ENCODE assay signal across 1 cellular context in genomic region chr19:3398114-3398899, GRCh38.
TF ChIP-seq lines count a peak whose summit lies in the region.

No MANE protein-coding gene starts in this region.

TF ChIP-seq in HepG2, 621 proteins besides CTCF, POLR2A, EP300 and RAD21 (continued from another document and continues in another):
- TF ChIP-seq PBX2 (CRISPR knock-in tag; IDR thresholded peaks at IDR 0.05) (no peak), ZNF234 (CRISPR knock-in tag; conservative IDR thresholded peaks at IDR 0.05) (no peak), FLYWCH1 (CRISPR knock-in tag; IDR thresholded peaks at IDR 0.05) (no peak), ZNF724P (CRISPR knock-in tag; IDR thresholded peaks at IDR 0.05; ENCODE audit: borderline replicate concordance) (peak; percentile 86), ATF4 (CRISPR knock-in tag; IDR thresholded peaks at IDR 0.05) (peak in 1 of 2 experiments; percentile 82; a peak in 2 of 4 replicates), ZSCAN5A (CRISPR knock-in tag; IDR thresholded peaks at IDR 0.05; ENCODE audit: borderline replicate concordance) (0 out of 2 replicates have a peak, but pooled peaks have one; percentile 60), HNF1A (IDR thresholded peaks at IDR 0.05; ENCODE audit: low read depth) (no peak; the same call in 1 of the 2 replicates), HNF1A (CRISPR knock-in tag; IDR thresholded peaks at IDR 0.05; ENCODE audit: borderline replicate concordance) (peak; percentile 66; the same call in 1 of the 2 replicates), NFIB (CRISPR knock-in tag; IDR thresholded peaks at IDR 0.05; ENCODE audit: borderline replicate concordance) (no peak), ZNF484 (CRISPR knock-in tag; IDR thresholded peaks at IDR 0.05; ENCODE audit: borderline replicate concordance, low read depth) (no peak), ZNF503 (CRISPR knock-in tag; IDR thresholded peaks at IDR 0.05) (peak; percentile 82; the same call in 1 of the 2 replicates), ZNF720 (CRISPR knock-in tag; IDR thresholded peaks at IDR 0.05) (no peak), NR2F1 (CRISPR knock-in tag; IDR thresholded peaks at IDR 0.05) (no peak), ZNF740 (CRISPR knock-in tag; IDR thresholded peaks at IDR 0.05) (peak; percentile 71), REXO4 (CRISPR knock-in tag; IDR thresholded peaks at IDR 0.05; ENCODE audit: borderline replicate concordance) (peak; percentile 45; the same call in 1 of the 2 replicates), ASH2L (IDR thresholded peaks at IDR 0.05; ENCODE audit: insufficient read length, low read depth, low read length) (no peak), ZBTB25 (CRISPR knock-in tag; IDR thresholded peaks at IDR 0.05) (no peak), RBAK (CRISPR knock-in tag; IDR thresholded peaks at IDR 0.05) (no peak), SOX6 (IDR thresholded peaks at IDR 0.05) (no peak), SOX6 (CRISPR knock-in tag; IDR thresholded peaks at IDR 0.05) (peak; percentile 71), FOXM1 (CRISPR knock-in tag; IDR thresholded peaks at IDR 0.05) (no peak), CBX1 (IDR thresholded peaks at IDR 0.05; ENCODE audit: low read depth) (no peak), MZF1 (CRISPR knock-in tag; IDR thresholded peaks at IDR 0.05; ENCODE audit: borderline replicate concordance) (no peak), ZNF318 (CRISPR knock-in tag; IDR thresholded peaks at IDR 0.05) (no peak), ZNF879 (CRISPR knock-in tag; IDR thresholded peaks at IDR 0.05) (peak; percentile 29; the same call in 1 of the 2 replicates), ZNF83 (CRISPR knock-in tag; IDR thresholded peaks at IDR 0.05; ENCODE audit: borderline replicate concordance) (no peak), ZNF33B (CRISPR knock-in tag; IDR thresholded peaks at IDR 0.05) (no peak; the same call in 1 of the 2 replicates), PLSCR1 (CRISPR knock-in tag; IDR thresholded peaks at IDR 0.05; ENCODE audit: borderline replicate concordance) (no peak), U2AF1 (optimal IDR thresholded peaks at IDR 0.05; ENCODE audit: low read depth, low read length) (no peak), NFRKB (IDR thresholded peaks at IDR 0.05) (no peak), ZNF777 (CRISPR knock-in tag; IDR thresholded peaks at IDR 0.05) (0 out of 2 replicates have a peak, but pooled peaks have one; percentile 16), ZBTB34 (CRISPR knock-in tag; IDR thresholded peaks at IDR 0.05) (0 out of 2 replicates have a peak, but pooled peaks have one; percentile 60), ZNF598 (CRISPR knock-in tag; IDR thresholded peaks at IDR 0.05; ENCODE audit: borderline replicate concordance) (peak; percentile 88; the same call in 1 of the 2 replicates), ZNF567 (CRISPR knock-in tag; IDR thresholded peaks at IDR 0.05; ENCODE audit: borderline replicate concordance) (no peak)
